ENCODE assay signal across 16 cellular contexts in the genomic region with DNA sequence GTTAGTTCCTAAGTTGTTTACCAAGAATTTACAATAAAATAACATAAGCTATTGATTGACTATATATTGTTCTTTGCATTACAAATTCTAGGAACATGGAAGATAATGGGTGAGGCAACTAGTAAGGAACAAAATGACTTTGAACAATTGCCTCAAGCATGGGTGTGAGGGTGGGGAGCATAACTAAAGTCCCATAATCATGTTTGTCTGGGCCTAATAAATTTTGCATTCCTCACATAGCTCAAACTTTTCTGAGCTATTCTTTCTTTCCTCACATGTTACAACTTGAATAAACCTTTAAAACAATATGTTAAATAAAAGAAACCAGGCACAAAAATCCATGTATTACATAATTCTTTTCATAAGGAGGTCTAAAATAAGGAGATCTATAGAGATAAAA.
DNase-seq lines count a peak whose midpoint lies in the region; ATAC-seq and TF ChIP-seq lines count a peak whose summit lies in the region.
"Had no signal": no experiment of that assay in that cellular context is flagged by ENCODE, and none has a peak within 500 bp of the region (broad histone marks: within the 10 kb centered on the region; RNA-seq: fewer than 3 reads in every experiment).

No MANE protein-coding gene starts in this region.

- intact Hi-C loops in left cardiac atrium (cut with DNase I) = no loop called here

- H3K9me3 Mint-ChIP-seq in stimulated activated naive CD8-positive, alpha-beta T cell treated with anti-CD3 and anti-CD28 coated beads, Interleukin-15, amount 100 ng/mL, for 72 hours = peaks cover 9 to 27% of the 10 kb centered on the region in 2 donors

- no peak for ATAC-seq in HG02852 (IDR thresholded peaks at IDR 0.05; ENCODE audit: unreplicated experiment)
- no peak for ATAC-seq in stimulated activated naive CD8-positive, alpha-beta T cell treated with anti-CD3 and anti-CD28 coated beads, Interleukin-15, amount 100 ng/mL, for 72 hours
- ATAC-seq in left cardiac atrium = no peak
- ATAC-seq: A549, K562 had no signal

- peaks cover 7% of the 10 kb centered on the region for H3K4me1 Mint-ChIP-seq in stimulated activated naive CD8-positive, alpha-beta T cell treated with anti-CD3 and anti-CD28 coated beads, Interleukin-15, amount 100 ng/mL, for 72 hours

- no peak overlapping the region for H3K4me3 ChIP-seq in AG09309 (ENCODE audit: control insufficient read depth, low read depth, low read length)
- no peak overlapping the region for H3K4me3 ChIP-seq in choroid plexus epithelial cell (ENCODE audit: low read depth, low read length)
- H3K4me3 ChIP-seq in fibroblast of the aortic adventitia (ENCODE audit: low read depth, low read length) = no peak overlapping the region
- H3K4me3 ChIP-seq: A549, K562 had no signal

- H3K27ac Mint-ChIP-seq in stimulated activated naive CD8-positive, alpha-beta T cell treated with anti-CD3 and anti-CD28 coated beads, Interleukin-15, amount 100 ng/mL, for 72 hours = no peak overlapping the region
- H3K27ac Mint-ChIP-seq: CD4-positive, alpha-beta T cell; H9 had no signal

- TF ChIP-seq CTCF in AG09309 (IDR thresholded peaks at IDR 0.05; ENCODE audit: control insufficient read depth, insufficient read depth, low read depth, low read length, missing control alignments) (no peak), choroid plexus epithelial cell (conservative IDR thresholded peaks at IDR 0.05; ENCODE audit: low read depth, low read length) (no peak), fibroblast of the aortic adventitia (IDR thresholded peaks at IDR 0.05; ENCODE audit: insufficient read depth, low read length) (no peak)

- peak; percentile 23 for DNase-seq in AG09309 (ENCODE audit: low read depth)
- peak; percentile 35 for DNase-seq in EH (ENCODE audit: low read depth)
- DNase-seq in choroid plexus epithelial cell (ENCODE audit: low read depth) = peak; percentile 22
- DNase-seq in fibroblast of the aortic adventitia (ENCODE audit: low read depth) = peak; percentile 8
- DNase-seq in stimulated activated naive CD8-positive, alpha-beta T cell treated with anti-CD3 and anti-CD28 coated beads, Interleukin-15, amount 100 ng/mL, for 72 hours = no peak
- DNase-seq in SKM-1 treated with dmso at 0.1 percent for 144 hours (lab: John Stamatoyannopoulos, UW; ENCODE audit: unreplicated experiment) = no peak
- no peak for DNase-seq in left cardiac atrium
- DNase-seq: BE2C; CD4-positive, alpha-beta T cell; DMS153; DMS79; H9; IMR-90 had no signal

- H3K4me3 Mint-ChIP-seq in stimulated activated naive CD8-positive, alpha-beta T cell treated with anti-CD3 and anti-CD28 coated beads, Interleukin-15, amount 100 ng/mL, for 72 hours = no peak overlapping the region
- H3K4me3 Mint-ChIP-seq: CD4-positive, alpha-beta T cell; H9 had no signal

- no peaks in the 10 kb centered on the region for H3K27me3 Mint-ChIP-seq in stimulated activated naive CD8-positive, alpha-beta T cell treated with anti-CD3 and anti-CD28 coated beads, Interleukin-15, amount 100 ng/mL, for 72 hours
- H3K27me3 Mint-ChIP-seq: CD4-positive, alpha-beta T cell had no signal

Comparison
In these comparisons a context has a peak if more than half of its experiments do, and no peak if none do; other contexts are left out.
1. DNase-seq: peak in AG09309 (single experiment), EH (single experiment), choroid plexus epithelial cell (single experiment) and fibroblast of the aortic adventitia (single experiment); none in stimulated activated naive CD8-positive, alpha-beta T cell treated with anti-CD3 and anti-CD28 coated beads, Interleukin-15, amount 100 ng/mL, for 72 hours (0 of 2), SKM-1 treated with dmso at 0.1 percent for 144 hours (single experiment) and left cardiac atrium (single experiment).